In the genomic region with DNA sequence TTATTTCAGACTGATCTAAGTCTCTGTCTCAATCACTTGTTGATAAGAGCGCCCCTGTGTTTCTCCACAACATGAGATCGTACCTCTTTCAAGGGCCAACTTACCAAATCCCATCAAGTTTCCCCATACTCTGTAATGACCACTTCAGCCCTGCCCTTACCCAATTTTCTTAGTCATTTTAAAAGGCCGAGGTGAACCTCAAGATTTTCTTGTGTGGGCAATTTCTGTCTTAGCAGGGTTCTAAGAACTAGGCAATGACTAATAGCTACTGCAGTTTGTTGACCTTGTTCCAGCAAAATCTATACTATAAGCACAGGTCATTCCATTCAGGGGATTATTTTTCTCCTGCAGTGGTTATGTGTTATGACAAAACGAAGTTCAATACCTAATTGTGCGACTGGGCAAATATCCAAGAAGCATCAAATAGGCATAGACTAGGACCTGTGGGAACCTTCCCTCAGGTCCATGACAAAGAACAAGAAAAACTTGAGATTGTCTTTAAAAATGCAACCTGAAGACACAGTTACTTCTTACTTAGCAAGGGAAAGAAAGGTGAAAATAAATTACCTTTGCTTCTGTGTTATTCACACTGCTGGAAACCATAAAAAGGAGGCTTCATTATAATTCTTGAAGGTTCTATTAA, we compare ENCODE assay signal across 10 cellular contexts. TPM values are rescaled to one million over a fixed set of nuclear protein-coding genes. Genes with fewer than 3 reads are reported as not detected.
A peak's percentile ranks its signal among the peaks of the same experiment; 100 is the strongest.
DNase-seq lines count a peak whose midpoint lies in the region; ATAC-seq and TF ChIP-seq lines count a peak whose summit lies in the region.
"Had no signal": no experiment of that assay in that cellular context is flagged by ENCODE, and none has a peak within 500 bp of the region (broad histone marks: within the 10 kb centered on the region; RNA-seq: fewer than 3 reads in every experiment).

No MANE protein-coding gene starts in this region.

- no peak overlapping the region for H3K27ac ChIP-seq in heart left ventricle
- H3K27ac ChIP-seq: thyroid gland had no signal

- no peaks in the 10 kb centered on the region for H3K27me3 ChIP-seq in heart left ventricle
- H3K27me3 ChIP-seq: thyroid gland had no signal

- WGBS in heart left ventricle, 4 donors, result 86 to 88% (median 87%) methylated on average over 5 of the region's 5 CpGs

- H3K9me3 ChIP-seq in heart left ventricle, result peaks cover 0 to 18% (median 0%) of the 10 kb centered on the region in 12 donors
- H3K9me3 ChIP-seq: thyroid gland had no signal

- H3K4me3 Mint-ChIP-seq in activated T-cell treated with anti-CD3 and anti-CD28 coated beads, Interleukin-2, amount 50 U/mL, for 24 hours, result peak overlapping the region; percentile 52
- peak overlapping the region; percentile 59 for H3K4me3 Mint-ChIP-seq in stimulated activated effector memory CD8-positive, alpha-beta T cell treated with anti-CD3 and anti-CD28 coated beads, Interleukin-12 subunit alpha, Interleukin-12 subunit beta, amount 100 ng/mL, for 72 hours

- intact Hi-C loops in head of caudate nucleus (cut with DNase I) (no loop called here), heart left ventricle (cut with DNase I) (no loop called here)

- H3K4me1 ChIP-seq in heart left ventricle, result peaks cover 0 to 11% (median 0%) of the 10 kb centered on the region in 12 donors
- H3K4me1 ChIP-seq: thyroid gland had no signal

- in situ Hi-C loops in astrocyte of the spinal cord (cut with HindIII; ENCODE audit: low sequenced_read_pairs), result no loop called here

- peaks cover 27% of the 10 kb centered on the region for H3K9me3 Mint-ChIP-seq in activated T-cell treated with anti-CD3 and anti-CD28 coated beads, Interleukin-2, amount 50 U/mL, for 24 hours
- H3K9me3 Mint-ChIP-seq in stimulated activated effector memory CD8-positive, alpha-beta T cell treated with anti-CD3 and anti-CD28 coated beads, Interleukin-12 subunit alpha, Interleukin-12 subunit beta, amount 100 ng/mL, for 72 hours, result peaks cover 14% of the 10 kb centered on the region

- peaks cover 17% of the 10 kb centered on the region for H3K36me3 Mint-ChIP-seq in activated T-cell treated with anti-CD3 and anti-CD28 coated beads, Interleukin-2, amount 50 U/mL, for 24 hours (ENCODE audit: low read depth)
- no peaks in the 10 kb centered on the region for H3K36me3 Mint-ChIP-seq in stimulated activated effector memory CD8-positive, alpha-beta T cell treated with anti-CD3 and anti-CD28 coated beads, Interleukin-12 subunit alpha, Interleukin-12 subunit beta, amount 100 ng/mL, for 72 hours

- H3K27me3 Mint-ChIP-seq in activated T-cell treated with anti-CD3 and anti-CD28 coated beads, Interleukin-2, amount 50 U/mL, for 24 hours, result peaks cover 3% of the 10 kb centered on the region

- TF ChIP-seq POLR2A in heart left ventricle (IDR thresholded peaks at IDR 0.05), result no peak

- H3K27ac Mint-ChIP-seq in activated T-cell treated with anti-CD3 and anti-CD28 coated beads, Interleukin-2, amount 50 U/mL, for 24 hours, result peak overlapping the region; percentile 79
- peak overlapping the region; percentile 90 for H3K27ac Mint-ChIP-seq in stimulated activated effector memory CD8-positive, alpha-beta T cell treated with anti-CD3 and anti-CD28 coated beads, Interleukin-12 subunit alpha, Interleukin-12 subunit beta, amount 100 ng/mL, for 72 hours

- TF ChIP-seq CTCF in astrocyte of the spinal cord (IDR thresholded peaks at IDR 0.05; ENCODE audit: low read depth, low read length), result no peak
- TF ChIP-seq CTCF in heart left ventricle (IDR thresholded peaks at IDR 0.05), result no peak

- H3K4me3 ChIP-seq in astrocyte of the spinal cord (ENCODE audit: low read depth, low read length) (no peak overlapping the region), heart left ventricle (peak overlapping the region in 2 of 12 donors; percentile 30)
- H3K4me3 ChIP-seq: thyroid gland had no signal

- H3K4me1 Mint-ChIP-seq in activated T-cell treated with anti-CD3 and anti-CD28 coated beads, Interleukin-2, amount 50 U/mL, for 24 hours (ENCODE audit: low read depth), result peaks cover 37% of the 10 kb centered on the region
- H3K4me1 Mint-ChIP-seq in stimulated activated effector memory CD8-positive, alpha-beta T cell treated with anti-CD3 and anti-CD28 coated beads, Interleukin-12 subunit alpha, Interleukin-12 subunit beta, amount 100 ng/mL, for 72 hours, result peaks cover 61% of the 10 kb centered on the region

- ATAC-seq in HG03558 (IDR thresholded peaks at IDR 0.05; ENCODE audit: extremely low read depth, unreplicated experiment) (peak; percentile 62), heart left ventricle (no peak)
- peak; percentile 96 for ATAC-seq in stimulated activated effector memory CD8-positive, alpha-beta T cell treated with anti-CD3 and anti-CD28 coated beads, Interleukin-12 subunit alpha, Interleukin-12 subunit beta, amount 100 ng/mL, for 72 hours

- H3K36me3 ChIP-seq in heart left ventricle, result no peaks in the 10 kb centered on the region
- H3K36me3 ChIP-seq: thyroid gland had no signal

- no peak for DNase-seq in activated T-cell treated with anti-CD3 and anti-CD28 coated beads, Interleukin-2, amount 50 U/mL, for 24 hours
- DNase-seq in activated T-cell treated with anti-CD3 and anti-CD28 coated beads, Interleukin-2, amount 50 U/mL, for 48 hours, result no peak
- DNase-seq in astrocyte of the spinal cord (ENCODE audit: low read depth, low spot score), result peak; percentile 50
- peak; percentile 20 to 72 for DNase-seq in stimulated activated effector memory CD8-positive, alpha-beta T cell treated with anti-CD3 and anti-CD28 coated beads, Interleukin-12 subunit alpha, Interleukin-12 subunit beta, amount 100 ng/mL, for 72 hours (ENCODE audit: low spot score in 2 of 2)
- DNase-seq in head of caudate nucleus, result no peak
- no peak for DNase-seq in NCI-H510A treated with DMSO at 0.1 percent for 48 hours (lab: John Stamatoyannopoulos, UW)
- no peak for DNase-seq in heart left ventricle
- DNase-seq: occipital lobe, thyroid gland had no signal

RNA-seq across cellular contexts. Expression of a gene that starts 53.2 kb away (rescaled TPM):
- 10 to 100 TPM in 3 of 9 donors, 1 to 10 TPM in 6; 4.1 to 17.9 (median 7.7) TPM for total RNA-seq in heart left ventricle
- polyA plus RNA-seq in heart left ventricle, result 1 to 10 TPM; 3.8 to 6.6 TPM

Comparison
In these comparisons a context has a peak if more than half of its experiments do, and no peak if none do; other contexts are left out.
1. DNase-seq: peak in astrocyte of the spinal cord (single experiment) and stimulated activated effector memory CD8-positive, alpha-beta T cell treated with anti-CD3 and anti-CD28 coated beads, Interleukin-12 subunit alpha, Interleukin-12 subunit beta, amount 100 ng/mL, for 72 hours (2 of 2); none in activated T-cell treated with anti-CD3 and anti-CD28 coated beads, Interleukin-2, amount 50 U/mL, for 24 hours (single experiment), activated T-cell treated with anti-CD3 and anti-CD28 coated beads, Interleukin-2, amount 50 U/mL, for 48 hours (0 of 2), head of caudate nucleus (0 of 42), NCI-H510A treated with DMSO at 0.1 percent for 48 hours (single experiment) and heart left ventricle (0 of 5).
2. ATAC-seq: peak in HG03558 (single experiment) and stimulated activated effector memory CD8-positive, alpha-beta T cell treated with anti-CD3 and anti-CD28 coated beads, Interleukin-12 subunit alpha, Interleukin-12 subunit beta, amount 100 ng/mL, for 72 hours (single experiment); none in heart left ventricle (0 of 4).